9 cellular contexts compared by ENCODE assay signal in genomic region chr14:65168840-65169239, GRCh38.
DNase-seq lines count a peak whose midpoint lies in the region; ATAC-seq, FAIRE-seq and TF ChIP-seq lines count a peak whose summit lies in the region.
"Had no signal": no experiment of that assay in that cellular context is flagged by ENCODE, and none has a peak within 500 bp of the region (broad histone marks: within the 10 kb centered on the region; RNA-seq: fewer than 3 reads in every experiment).

No MANE protein-coding gene starts in this region.

- intact Hi-C loops in body of pancreas (cut with DNase I): loop anchor here (5.0 kb wide), 1 partner anchor 658 kb away; no protein-coding TSS in a partner anchor
- intact Hi-C loops in activated CD4-positive, alpha-beta T cell treated with anti-CD3 and anti-CD28 coated beads for 36 hours (cut with DNase I, micrococcal nuclease): no loop called here

- H3K9me3 Mint-ChIP-seq in activated CD4-positive, alpha-beta T cell treated with anti-CD3 and anti-CD28 coated beads for 36 hours (ENCODE audit: low read depth): no peaks in the 10 kb centered on the region

- peaks cover 0 to 8% of the 10 kb centered on the region in 2 donors for H3K27me3 ChIP-seq in body of pancreas

- ATAC-seq in GM18868 (IDR thresholded peaks at IDR 0.05; ENCODE audit: unreplicated experiment) (peak; percentile 21), body of pancreas (peak; percentile 10), GM19395 (IDR thresholded peaks at IDR 0.05; ENCODE audit: unreplicated experiment) (no peak)
- no peak for ATAC-seq in activated CD4-positive, alpha-beta T cell treated with anti-CD3 and anti-CD28 coated beads for 36 hours

- no peak overlapping the region for H3K4me3 Mint-ChIP-seq in activated CD4-positive, alpha-beta T cell treated with anti-CD3 and anti-CD28 coated beads for 36 hours

- H3K27me3 Mint-ChIP-seq in activated CD4-positive, alpha-beta T cell treated with anti-CD3 and anti-CD28 coated beads for 36 hours: peaks cover 6% of the 10 kb centered on the region

- H3K36me3 Mint-ChIP-seq in activated CD4-positive, alpha-beta T cell treated with anti-CD3 and anti-CD28 coated beads for 36 hours (ENCODE audit: low read depth): no peaks in the 10 kb centered on the region

- WGBS in body of pancreas, 2 donors: 68 to 70% methylated on average over 3 of the region's 3 CpGs

- no peak overlapping the region for H3K27ac Mint-ChIP-seq in activated CD4-positive, alpha-beta T cell treated with anti-CD3 and anti-CD28 coated beads for 36 hours

- H3K4me3 ChIP-seq in body of pancreas: no peak overlapping the region

- H3K4me1 Mint-ChIP-seq in activated CD4-positive, alpha-beta T cell treated with anti-CD3 and anti-CD28 coated beads for 36 hours: peaks cover 19% of the 10 kb centered on the region

- TF ChIP-seq CTCF in body of pancreas (IDR thresholded peaks at IDR 0.05): no peak

- no peak for TF ChIP-seq POLR2A in body of pancreas (IDR thresholded peaks at IDR 0.05)

- CTCF ChIA-PET in activated CD4-positive, alpha-beta T cell treated with anti-CD3 and anti-CD28 coated beads for 36 hours (lab: Charles Lee): interaction anchor here (0.6 to 1.6 kb wide), 11 partner anchors 11 to 791 kb away, joined by 3 to 6 read pairs (median 3); no protein-coding TSS in a partner anchor

- FAIRE-seq in HTR-8/SVneo (lab: Jason Lieb, UNC): peak; percentile 92

- POLR2A ChIA-PET in activated CD4-positive, alpha-beta T cell treated with anti-CD3 and anti-CD28 coated beads for 36 hours (lab: Charles Lee): interaction anchor here (0.6 to 0.7 kb wide), 3 partner anchors 8 to 104 kb away, joined by 5 to 10 read pairs (median 6); no protein-coding TSS in a partner anchor

- H3K36me3 ChIP-seq in body of pancreas (replicated peaks in 1 of 2; ENCODE audit: insufficient read depth in 1 of 2, low read depth in 2 of 2): no peaks in the 10 kb centered on the region

- DNase-seq in HTR-8/SVneo (ENCODE audit: insufficient read length, low spot score) (no peak), body of pancreas (no peak), pons (ENCODE audit: low spot score) (peak; percentile 77), NCI-H146 treated with DMSO at 0.1 percent for 48 hours (lab: John Stamatoyannopoulos, UW; ENCODE audit: unreplicated experiment) (no peak), NCI-H2081 (lab: John Stamatoyannopoulos, UW) (no peak)
- no peak for DNase-seq in activated CD4-positive, alpha-beta T cell treated with anti-CD3 and anti-CD28 coated beads for 36 hours
- DNase-seq: NK-92 treated with Interleukin-12 subunit alpha and Interleukin-12 subunit beta, amount 100 ng/mL, for 24 hours had no signal

- H3K4me1 ChIP-seq in body of pancreas: peaks cover 10% of the 10 kb centered on the region

- H3K9me3 ChIP-seq in body of pancreas: no peaks in the 10 kb centered on the region

- no peak overlapping the region for H3K27ac ChIP-seq in body of pancreas

Comparison
In these comparisons a context has a peak if more than half of its experiments do, and no peak if none do; other contexts are left out.
1. ATAC-seq: peak in GM18868 (single experiment) and body of pancreas (single experiment); none in activated CD4-positive, alpha-beta T cell treated with anti-CD3 and anti-CD28 coated beads for 36 hours (single experiment) and GM19395 (single experiment).